8 cellular contexts compared by ENCODE assay signal in genomic region chr11:45146072-45147016, GRCh38. TPM values are rescaled to one million over a fixed set of nuclear protein-coding genes. Genes with fewer than 3 reads are reported as not detected.
DNase-seq lines count a peak whose midpoint lies in the region; ATAC-seq and TF ChIP-seq lines count a peak whose summit lies in the region.

TSS of gene PRDM11 (plus strand) at chr11:45146639. CDS start at chr11:45181767, 35,128 bp downstream.

- TF ChIP-seq EP300 in esophagus muscularis mucosa (IDR thresholded peaks at IDR 0.05): no peak

- H3K4me1 ChIP-seq in esophagus muscularis mucosa (peaks cover 14 to 41% (median 30%) of the 10 kb centered on the region in 4 donors), muscle layer of colon (ENCODE audit: insufficient read depth, low read length) (peaks cover 26% of the 10 kb centered on the region)

- peaks cover 20% of the 10 kb centered on the region for H3K27me3 Mint-ChIP-seq in stimulated activated naive CD8-positive, alpha-beta T cell treated with anti-CD3 and anti-CD28 coated beads, Interleukin-15, Interleukin-2, amounts not matched to agents 100 ng/mL and 50 ng/mL, for 24 hours

- H3K4me3 ChIP-seq in esophagus muscularis mucosa (peak within 1 kb of the TSS; percentile 72 to 79 (median 76)), muscle layer of colon (ENCODE audit: low read depth in 1 of 2, low read length in 2 of 2) (peak within 1 kb of the TSS; percentile 66 to 91)

- H3K9me3 Mint-ChIP-seq in stimulated activated naive CD8-positive, alpha-beta T cell treated with anti-CD3 and anti-CD28 coated beads, Interleukin-15, Interleukin-2, amounts not matched to agents 100 ng/mL and 50 ng/mL, for 24 hours: no peaks in the 10 kb centered on the region

- H3K27me3 ChIP-seq in esophagus muscularis mucosa (no peaks in the 10 kb centered on the region), muscle layer of colon (ENCODE audit: control insufficient read depth in 1 of 2, insufficient read depth in 2 of 2, low read length in 2 of 2) (no peaks in the 10 kb centered on the region)

- intact Hi-C loops in esophagus muscularis mucosa (cut with DNase I): loop anchor here (2.0 to 5.0 kb wide), 2 partner anchors 34 to 66 kb away; no protein-coding TSS in a partner anchor

- H3K36me3 ChIP-seq in esophagus muscularis mucosa (no peaks in the 10 kb centered on the region), muscle layer of colon (ENCODE audit: insufficient read depth, low read length) (no peaks in the 10 kb centered on the region)

- H3K27ac Mint-ChIP-seq in stimulated activated naive CD8-positive, alpha-beta T cell treated with anti-CD3 and anti-CD28 coated beads, Interleukin-15, Interleukin-2, amounts not matched to agents 100 ng/mL and 50 ng/mL, for 24 hours: peak within 1 kb of the TSS; percentile 88

- H3K4me3 Mint-ChIP-seq in stimulated activated naive CD8-positive, alpha-beta T cell treated with anti-CD3 and anti-CD28 coated beads, Interleukin-15, Interleukin-2, amounts not matched to agents 100 ng/mL and 50 ng/mL, for 24 hours: peak within 1 kb of the TSS; percentile 84

- H3K9me3 ChIP-seq in esophagus muscularis mucosa: no peaks in the 10 kb centered on the region
- no peaks in the 10 kb centered on the region for H3K9me3 ChIP-seq in muscle layer of colon (ENCODE audit: low read length)

- TF ChIP-seq CTCF in esophagus muscularis mucosa (IDR thresholded peaks at IDR 0.05): no peak

- peak within 1 kb of the TSS; percentile 89 for H3K9ac ChIP-seq in muscle layer of colon (ENCODE audit: low read length)

- ATAC-seq in GM18508 (IDR thresholded peaks at IDR 0.05; ENCODE audit: insufficient read depth, unreplicated experiment): peak; percentile 9
- peak; percentile 28 for ATAC-seq in HG02981 (IDR thresholded peaks at IDR 0.05; ENCODE audit: unreplicated experiment)

- H3K27ac ChIP-seq in esophagus muscularis mucosa (replicated peaks in 1 of 4) (peak within 1 kb of the TSS; percentile 95 to 99 (median 99)), muscle layer of colon (ENCODE audit: low read depth, low read length) (peak within 1 kb of the TSS; percentile 99)

- peaks cover 28% of the 10 kb centered on the region for H3K4me1 Mint-ChIP-seq in stimulated activated naive CD8-positive, alpha-beta T cell treated with anti-CD3 and anti-CD28 coated beads, Interleukin-15, Interleukin-2, amounts not matched to agents 100 ng/mL and 50 ng/mL, for 24 hours (ENCODE audit: low read depth)

- no peak for TF ChIP-seq POLR2A in esophagus muscularis mucosa (IDR thresholded peaks at IDR 0.05; ENCODE audit: low read depth)

- H3K36me3 Mint-ChIP-seq in stimulated activated naive CD8-positive, alpha-beta T cell treated with anti-CD3 and anti-CD28 coated beads, Interleukin-15, Interleukin-2, amounts not matched to agents 100 ng/mL and 50 ng/mL, for 24 hours (ENCODE audit: low read depth): no peaks in the 10 kb centered on the region

- peak; percentile 94 for DNase-seq in AG08396 (ENCODE audit: low spot score)
- peak; percentile 70 for DNase-seq in NCI-H226
- DNase-seq in activated CD8-positive, alpha-beta memory T cell treated with anti-CD3 and anti-CD28 coated beads, Interleukin-2, amount 50 U/mL, for 1 hour (ENCODE audit: extremely low read depth): peak; percentile 23
- no peak for DNase-seq in esophagus muscularis mucosa (ENCODE audit: extremely low spot score)

- under 1% methylated on average over 36 of the region's 93 CpGs for WGBS in esophagus muscularis mucosa

RNA-seq across cellular contexts. Expression of gene PRDM11, which starts in this region (rescaled TPM):
- 10 to 100 TPM; 29.5 to 43.2 (median 33.5) TPM for total RNA-seq in esophagus muscularis mucosa
